16 cellular contexts compared by ENCODE assay signal in the genomic region with DNA sequence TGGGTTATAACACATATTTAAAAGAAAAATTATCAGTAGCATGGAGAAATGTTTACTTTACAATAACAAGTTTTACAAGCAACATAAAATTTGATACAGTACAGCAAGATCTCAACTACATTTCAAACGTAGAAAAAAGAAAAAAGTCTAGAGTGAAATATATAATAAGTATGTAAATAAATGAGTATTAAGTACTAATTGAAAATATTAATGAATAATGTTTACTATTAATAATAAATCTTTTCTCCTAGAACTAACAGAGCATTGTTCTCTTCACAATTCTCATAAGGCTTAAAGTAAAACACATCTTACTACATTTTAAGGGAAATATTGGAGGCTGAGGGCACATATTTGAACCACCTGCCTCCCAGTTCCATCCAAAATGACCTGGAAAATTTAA.
DNase-seq lines count a peak whose midpoint lies in the region; FAIRE-seq and TF ChIP-seq lines count a peak whose summit lies in the region.
"Had no signal": no experiment of that assay in that cellular context is flagged by ENCODE, and none has a peak within 500 bp of the region (broad histone marks: within the 10 kb centered on the region; RNA-seq: fewer than 3 reads in every experiment).

No MANE protein-coding gene starts in this region.

- no peak overlapping the region for H2BK12ac ChIP-seq in H9 (ENCODE audit: insufficient read length, low read depth, low read length)

- DNase-seq in RCC 7860 (ENCODE audit: low spot score) (no peak), kidney (no peak), H9 (no peak), GM19240 (ENCODE audit: insufficient read length, low spot score) (no peak), NCI-H524 treated with DMSO at 0.1 percent for 48 hours (lab: John Stamatoyannopoulos, UW) (no peak)
- DNase-seq: AML-193; Caco-2; CD4-positive, alpha-beta T cell; GF-D8; HCEC 1CT; KG1 had no signal

- no peak overlapping the region for H2BK5ac ChIP-seq in H9 (ENCODE audit: insufficient read length, low read length)

- H3K79me1 ChIP-seq in H9 (ENCODE audit: insufficient read depth, low read depth, low read length, poor library complexity, severe bottlenecking), result no peaks in the 10 kb centered on the region

- H3K4me1 ChIP-seq in kidney (ENCODE audit: control insufficient read depth in 1 of 2, insufficient read depth in 1 of 2, low read depth in 1 of 2, low read length in 2 of 2) (no peaks in the 10 kb centered on the region), H9 (ENCODE audit: insufficient read depth, low read length) (no peaks in the 10 kb centered on the region)
- H3K4me1 ChIP-seq: A549, Caco-2 had no signal

- no peaks in the 10 kb centered on the region for H3K27me3 ChIP-seq in H9 (ENCODE audit: insufficient read depth, low read length)

- no peak overlapping the region for H4K8ac ChIP-seq in H9 (replicated peaks; ENCODE audit: insufficient read length, low read depth, low read length)

- no peak overlapping the region for H2BK120ac ChIP-seq in H9 (ENCODE audit: low read depth, low read length, poor library complexity, severe bottlenecking)

- H2AFZ ChIP-seq in H9 (ENCODE audit: low read length), result no peak overlapping the region

- H3K56ac ChIP-seq in H9 (ENCODE audit: insufficient read length, low read depth, low read length), result no peak overlapping the region

- no CpG with 5 or more reads among the region's 1 CpG for WGBS in H9 (ENCODE audit: extremely low coverage, insufficient read length, low lambda C conversion rate)

- no peak overlapping the region for H3K4me2 ChIP-seq in H9 (ENCODE audit: insufficient read depth, insufficient read length, low read length)
- H3K4me2 ChIP-seq: A549 had no signal

- no peak overlapping the region for H3T11ph ChIP-seq in H9 (ENCODE audit: low read length)

- no peaks in the 10 kb centered on the region; the same call in 1 of the 2 replicates for H3K79me2 ChIP-seq in H9 (ENCODE audit: insufficient read depth, low read length)

- H3K4ac ChIP-seq in H9 (ENCODE audit: low read depth, low read length), result no peak overlapping the region

- no peaks in the 10 kb centered on the region for H3K27me3 Mint-ChIP-seq in H9 (ENCODE audit: low read depth)

- no peak overlapping the region for H3K27ac Mint-ChIP-seq in H9
- H3K27ac Mint-ChIP-seq: CD4-positive, alpha-beta T cell; IgD-negative memory B cell had no signal

- H3K9me3 ChIP-seq in kidney (ENCODE audit: control insufficient read depth in 1 of 2, low read length in 2 of 2), result no peaks in the 10 kb centered on the region
- no peaks in the 10 kb centered on the region for H3K9me3 ChIP-seq in H9 (ENCODE audit: control insufficient read depth, low read depth, low read length)
- H3K9me3 ChIP-seq: A549 had no signal

- peaks cover 0 to 23% (median 6%) of the 10 kb centered on the region in 3 experiments; a peak in 4 of 7 replicates for H3K36me3 Mint-ChIP-seq in H9 (ENCODE audit: insufficient read depth in 1 of 3, low read depth in 3 of 3)
- H3K36me3 Mint-ChIP-seq: IgD-negative memory B cell had no signal

- no peak overlapping the region for H3K23ac ChIP-seq in H9 (ENCODE audit: insufficient read length, low read depth, low read length)

- TF ChIP-seq CTCF in kidney (IDR thresholded peaks at IDR 0.05; ENCODE audit: borderline replicate concordance, extremely low read depth, insufficient read depth) (no peak), H9 (conservative IDR thresholded peaks at IDR 0.05) (no peak)

- FAIRE-seq in RCC 7860 (lab: Jason Lieb, UNC) (peak; percentile 5), colon (lab: Jason Lieb, UNC) (peak; percentile 33), kidney (lab: Jason Lieb, UNC) (peak; percentile 30)
- FAIRE-seq: A549, D721Med, HTR-8/SVneo had no signal

- H4K5ac ChIP-seq in H9 (ENCODE audit: insufficient read length, low read depth, low read length), result no peak overlapping the region

- H3K4me1 Mint-ChIP-seq in H9, result no peaks in the 10 kb centered on the region; a peak in 1 of 4 replicates

- H3K4me3 ChIP-seq in kidney (ENCODE audit: low read length in 2 of 2), result no peak overlapping the region
- H3K4me3 ChIP-seq: A549 had no signal

- H3K14ac ChIP-seq in H9 (ENCODE audit: insufficient read depth, low read length), result no peak overlapping the region

- H2BK20ac ChIP-seq in H9 (ENCODE audit: low read depth, low read length, poor library complexity, severe bottlenecking), result no peak overlapping the region

- no peak overlapping the region for H2AK5ac ChIP-seq in H9 (ENCODE audit: insufficient read length, low read length)

- intact Hi-C loops in kidney (cut with DNase I), result no loop called here

- H3K9me3 Mint-ChIP-seq in H9, result peaks cover 12 to 19% of the 10 kb centered on the region in 2 experiments

- no peaks in the 10 kb centered on the region for H4K20me1 ChIP-seq in H9 (ENCODE audit: control insufficient read depth, insufficient read depth, insufficient read length)

- no peaks in the 10 kb centered on the region for H3K36me3 ChIP-seq in kidney (ENCODE audit: control insufficient read depth in 1 of 2, insufficient read depth in 2 of 2, low read length in 2 of 2)

- H3K4me3 Mint-ChIP-seq in H9, result no peak overlapping the region
- H3K4me3 Mint-ChIP-seq: CD4-positive, alpha-beta T cell; IgD-negative memory B cell had no signal

- H3K23me2 ChIP-seq in H9 (ENCODE audit: insufficient read length, low read depth, low read length, poor library complexity, severe bottlenecking), result no peaks in the 10 kb centered on the region

- H3K9ac ChIP-seq in kidney (ENCODE audit: low read length in 2 of 2) (no peak overlapping the region), H9 (ENCODE audit: extremely low read depth, insufficient read length, low read length) (no peak overlapping the region)

- H3K27ac ChIP-seq in kidney (ENCODE audit: low read depth in 2 of 2, low read length in 2 of 2) (no peak overlapping the region), H9 (ENCODE audit: insufficient read length, low read depth, low read length) (no peak overlapping the region)
- H3K27ac ChIP-seq: A549 had no signal

- H2BK15ac ChIP-seq in H9 (ENCODE audit: low read depth, low read length), result no peak overlapping the region

- H4K91ac ChIP-seq in H9 (ENCODE audit: insufficient read length, low read depth, low read length), result no peak overlapping the region

- no peak overlapping the region for H3K18ac ChIP-seq in H9 (ENCODE audit: insufficient read length, low read depth, low read length)
